In genomic region chr12:110532644-110533043, GRCh38 we compare ENCODE assay signal across 23 cellular contexts. TPM values are rescaled to one million over a fixed set of nuclear protein-coding genes. Genes with fewer than 3 reads are reported as not detected.
DNase-seq lines count a peak whose midpoint lies in the region; ATAC-seq and TF ChIP-seq lines count a peak whose summit lies in the region.
"Had no signal": no experiment of that assay in that cellular context is flagged by ENCODE, and none has a peak within 500 bp of the region (broad histone marks: within the 10 kb centered on the region; RNA-seq: fewer than 3 reads in every experiment).

No MANE protein-coding gene starts in this region.

- H3K9ac ChIP-seq in IMR-90 (ENCODE audit: low read depth, low read length) (no peak overlapping the region), OCI-LY3 (ENCODE audit: low read length) (no peak overlapping the region)
- H3K9ac ChIP-seq: GM23248 had no signal

- CTCF ChIA-PET in IMR-90 (lab: Yijun Ruan, JAX), result interaction anchor here (1.2 to 1.7 kb wide), 2 partner anchors 12 to 69 kb away, joined by 3 to 4 read pairs; no protein-coding TSS in a partner anchor

- BruUV-seq in IMR-90 (replicated peaks; lab: Mats Ljungman, UMichigan), result no TSS peak

- TF ChIP-seq POLR2A in IMR-90 (IDR thresholded peaks at IDR 0.05; ENCODE audit: low read depth, low read length) (no peak), gastrocnemius medialis (IDR thresholded peaks at IDR 0.05) (no peak)

- peak overlapping the region; percentile 65; the same call in 1 of the 2 replicates for H2AK5ac ChIP-seq in IMR-90 (ENCODE audit: low read depth, low read length)

- H4K91ac ChIP-seq in IMR-90 (ENCODE audit: insufficient read depth, low read depth, low read length), result no peak overlapping the region

- H3K4me2 ChIP-seq in IMR-90 (ENCODE audit: low read depth, low read length) (no peak overlapping the region), OCI-LY3 (ENCODE audit: low read length) (peak overlapping the region; percentile 65), hepatocyte (no peak overlapping the region)

- H4K8ac ChIP-seq in IMR-90 (ENCODE audit: low read depth in 2 of 2, low read length in 2 of 2), result no peak overlapping the region

- H3K4me1 ChIP-seq in IMR-90 (ENCODE audit: control insufficient read depth, insufficient read depth, low read length) (peaks cover 11% of the 10 kb centered on the region), OCI-LY3 (ENCODE audit: low read length) (peaks cover 32% of the 10 kb centered on the region), esophagus (ENCODE audit: control insufficient read depth in 2 of 2, insufficient read depth in 2 of 2, low read length in 1 of 2) (peaks cover 2 to 8% of the 10 kb centered on the region in 2 donors), gastrocnemius medialis (peaks cover 56 to 58% of the 10 kb centered on the region in 2 donors), hepatocyte (ENCODE audit: insufficient read depth) (peaks cover 16% of the 10 kb centered on the region)

- POLR2A ChIA-PET in IMR-90 (lab: Charles Lee; ENCODE audit: unreplicated experiment), result no interaction called here

- H4K20me1 ChIP-seq in IMR-90 (ENCODE audit: insufficient read depth, low read length), result peaks cover 8% of the 10 kb centered on the region; the same call in 1 of the 2 replicates
- peaks cover 55% of the 10 kb centered on the region for H4K20me1 ChIP-seq in OCI-LY3 (ENCODE audit: insufficient read depth, low read length)
- no peaks in the 10 kb centered on the region for H4K20me1 ChIP-seq in hepatocyte (ENCODE audit: insufficient read depth, poor library complexity, severe bottlenecking)

- no peak overlapping the region for H3K4me3 ChIP-seq in IMR-90 (ENCODE audit: insufficient read depth, low read depth, low read length)
- H3K4me3 ChIP-seq in OCI-LY3 (ENCODE audit: low read length), result peak overlapping the region; percentile 32; the same call in 1 of the 2 replicates
- no peak overlapping the region for H3K4me3 ChIP-seq in esophagus (ENCODE audit: low read depth in 1 of 2, low read length in 2 of 2)
- H3K4me3 ChIP-seq in gastrocnemius medialis, result no peak overlapping the region
- no peak overlapping the region for H3K4me3 ChIP-seq in hepatocyte
- H3K4me3 ChIP-seq: GM23248, heart left ventricle, upper lobe of right lung had no signal

- H3K79me2 ChIP-seq in OCI-LY3 (ENCODE audit: low read length), result peaks cover 16% of the 10 kb centered on the region
- H3K79me2 ChIP-seq in hepatocyte, result peaks cover 10% of the 10 kb centered on the region

- ATAC-seq in IMR-90 (ENCODE audit: low read depth) (no peak), gastrocnemius medialis (no peak), GM18870 (IDR thresholded peaks at IDR 0.05; ENCODE audit: unreplicated experiment) (no peak), GM18511 (IDR thresholded peaks at IDR 0.05; ENCODE audit: unreplicated experiment) (no peak)
- ATAC-seq: natural killer cell, upper lobe of right lung had no signal

- H2BK120ac ChIP-seq in IMR-90 (ENCODE audit: low read depth, low read length), result peak overlapping the region; percentile 40

- peak overlapping the region; percentile 83; the same call in 1 of the 2 replicates for H3K14ac ChIP-seq in IMR-90 (replicated peaks; ENCODE audit: low read depth, low read length)

- dilution Hi-C loops in IMR-90 (cut with HindIII; ENCODE audit: low sequenced_read_pairs, unreplicated experiment), result no loop called here

- no peak overlapping the region for H3K27ac ChIP-seq in IMR-90 (ENCODE audit: insufficient read depth, low read length)
- no peak overlapping the region for H3K27ac ChIP-seq in OCI-LY3 (ENCODE audit: low read length)
- peak overlapping the region; percentile 60 to 69 for H3K27ac ChIP-seq in esophagus (ENCODE audit: low read depth in 2 of 2, low read length in 1 of 2)
- peak overlapping the region in 3 of 4 donors; percentile 43 to 95 (median 89) for H3K27ac ChIP-seq in gastrocnemius medialis
- H3K27ac ChIP-seq in hepatocyte, result no peak overlapping the region
- H3K27ac ChIP-seq: brain microvascular endothelial cell, GM23248, upper lobe of right lung had no signal

- no peak overlapping the region for H4K5ac ChIP-seq in IMR-90 (ENCODE audit: low read depth, low read length)

- H3K9me1 ChIP-seq in IMR-90 (ENCODE audit: insufficient read depth, low read length), result peaks cover 9% of the 10 kb centered on the region

- no peaks in the 10 kb centered on the region for H3K9me2 ChIP-seq in hepatocyte (replicated peaks; ENCODE audit: insufficient read depth)

- H2BK5ac ChIP-seq in IMR-90 (ENCODE audit: low read depth, low read length, poor library complexity, severe bottlenecking), result no peak overlapping the region

- H3K18ac ChIP-seq in IMR-90 (ENCODE audit: low read depth, low read length), result peak overlapping the region; percentile 50; the same call in 1 of the 2 replicates

- H3K56ac ChIP-seq in IMR-90 (ENCODE audit: extremely low read depth, insufficient read depth, low read length), result no peak overlapping the region

- no peak overlapping the region for H2AK9ac ChIP-seq in IMR-90 (replicated peaks; ENCODE audit: low read depth, low read length, poor library complexity)

- no CpG with 5 or more reads among the region's 3 CpGs for WGBS in IMR-90 (ENCODE audit: extremely low coverage in 2 of 2, insufficient read length in 1 of 2), 2 experiments
- 68 to 72% methylated on average over 3 of the region's 3 CpGs for WGBS in esophagus, 2 donors
- 96% methylated on average over 3 of the region's 3 CpGs for WGBS in hepatocyte (ENCODE audit: low lambda C conversion rate, missing lambda C conversion rate)

- peak overlapping the region; percentile 38; the same call in 1 of the 2 replicates for H2BK20ac ChIP-seq in IMR-90 (ENCODE audit: low read depth, low read length)

- no peak for TF ChIP-seq RAD21 in IMR-90 (IDR thresholded peaks at IDR 0.05; ENCODE audit: low read length)

- in situ Hi-C loops in IMR-90 (cut with MboI; ENCODE audit: low sequenced_read_pairs), result no loop called here
- in situ Hi-C loops in gastrocnemius medialis (cut with MboI; ENCODE audit: low sequenced_read_pairs in 4 of 4), result no loop called here

- H3K4ac ChIP-seq in IMR-90 (ENCODE audit: low read depth, low read length), result peak overlapping the region; percentile 52; the same call in 1 of the 2 replicates

- peaks cover 24 to 30% of the 10 kb centered on the region in 2 experiments for H3K79me1 ChIP-seq in IMR-90 (ENCODE audit: low read depth in 1 of 2, low read length in 2 of 2)

- no peaks in the 10 kb centered on the region for H3K27me3 ChIP-seq in IMR-90 (ENCODE audit: control insufficient read depth, insufficient read depth, low read length)
- no peaks in the 10 kb centered on the region for H3K27me3 ChIP-seq in OCI-LY3 (ENCODE audit: low read depth, low read length)
- H3K27me3 ChIP-seq in esophagus (ENCODE audit: control insufficient read depth in 1 of 2, insufficient read depth in 2 of 2, low read length in 2 of 2), result no peaks in the 10 kb centered on the region
- H3K27me3 ChIP-seq in gastrocnemius medialis, result no peaks in the 10 kb centered on the region
- H3K27me3 ChIP-seq in hepatocyte, result no peaks in the 10 kb centered on the region
- H3K27me3 ChIP-seq: brain microvascular endothelial cell, heart left ventricle, upper lobe of right lung had no signal

- no peak overlapping the region for H2AFZ ChIP-seq in IMR-90 (replicated peaks; ENCODE audit: low read length, poor library complexity)
- no peak overlapping the region for H2AFZ ChIP-seq in OCI-LY3 (ENCODE audit: low read depth, low read length)
- no peak overlapping the region for H2AFZ ChIP-seq in hepatocyte
- H2AFZ ChIP-seq: GM23248 had no signal

- H3K36me3 ChIP-seq in IMR-90 (ENCODE audit: control insufficient read depth, insufficient read depth, low read length), result peaks cover 11% of the 10 kb centered on the region
- H3K36me3 ChIP-seq in OCI-LY3 (replicated peaks; ENCODE audit: low read depth, low read length), result peaks cover 55% of the 10 kb centered on the region
- peaks cover 2 to 7% of the 10 kb centered on the region in 2 donors for H3K36me3 ChIP-seq in esophagus (ENCODE audit: control insufficient read depth in 2 of 2, insufficient read depth in 2 of 2, low read length in 1 of 2)
- peaks cover 0 to 49% of the 10 kb centered on the region in 2 donors for H3K36me3 ChIP-seq in gastrocnemius medialis
- no peaks in the 10 kb centered on the region for H3K36me3 ChIP-seq in hepatocyte (replicated peaks; ENCODE audit: insufficient read depth, low read depth)

- H2BK15ac ChIP-seq in IMR-90 (ENCODE audit: low read depth, low read length), result no peak overlapping the region

- H3K23ac ChIP-seq in IMR-90 (ENCODE audit: low read depth, low read length), result peak overlapping the region; percentile 67; the same call in 1 of the 2 replicates

- DNase-seq in IMR-90 (no peak), gastrocnemius medialis (no peak), hepatocyte (ENCODE audit: low spot score) (no peak)
- DNase-seq in activated CD4-positive, alpha-beta T cell treated with anti-CD3 and anti-CD28 coated beads, Interleukin-2, amount 50 U/mL, for 48 hours, result no peak
- DNase-seq: amygdala, brain microvascular endothelial cell, C1 segment of cervical spinal cord, DMS153, GM23248, heart left ventricle, midbrain, natural killer cell, NCI-H1417, NCI-H2029, NCI-H526, SHP77 treated with DMSO at 0.1 percent for 48 hours, SW 1271, T-helper 9 cell, upper lobe of right lung had no signal

- no peaks in the 10 kb centered on the region for H3K9me3 ChIP-seq in IMR-90 (ENCODE audit: control insufficient read depth, insufficient read depth, low read length)
- no peaks in the 10 kb centered on the region for H3K9me3 ChIP-seq in OCI-LY3 (ENCODE audit: insufficient read depth, low read length)
- no peaks in the 10 kb centered on the region for H3K9me3 ChIP-seq in esophagus (ENCODE audit: control insufficient read depth in 2 of 2, insufficient read depth in 1 of 2, low read depth in 1 of 2, low read length in 1 of 2)
- H3K9me3 ChIP-seq in gastrocnemius medialis, result no peaks in the 10 kb centered on the region
- no peaks in the 10 kb centered on the region for H3K9me3 ChIP-seq in hepatocyte (ENCODE audit: low read depth)
- H3K9me3 ChIP-seq: heart left ventricle, upper lobe of right lung had no signal

- TF ChIP-seq CTCF in IMR-90 (conservative IDR thresholded peaks at IDR 0.05; ENCODE audit: low read depth, low read length) (no peak), OCI-LY3 (IDR thresholded peaks at IDR 0.05; ENCODE audit: low read depth, low read length) (no peak), gastrocnemius medialis (IDR thresholded peaks at IDR 0.05 in 4 of 5, conservative IDR thresholded peaks at IDR 0.05 in 1 of 5) (no peak), hepatocyte (IDR thresholded peaks at IDR 0.05; ENCODE audit: poor library complexity) (no peak)

- intact Hi-C loops in IMR-90 (cut with micrococcal nuclease) (no loop called here), gastrocnemius medialis (cut with DNase I; ENCODE audit: low total_unique reads) (loop anchor here (2.0 kb wide), 1 partner anchor 20 kb away; no protein-coding TSS in a partner anchor)

RNA-seq across cellular contexts. Expression of gene RAD9B, which starts 30.5 kb away (rescaled TPM):
- total RNA-seq in IMR-90 (2012; rRNA removed), result 0.18 and 0.56 TPM in 2 replicates
- polyA plus RNA-seq in IMR-90 (2012; rRNA removed), result 0.09 TPM in 2 replicates
- 0.03 and 0.05 TPM in 2 replicates for polyA plus RNA-seq in IMR-90 (2012; cell fraction: cytosol; rRNA removed)
- 0.14 and 0.18 TPM in 2 replicates for polyA plus RNA-seq in IMR-90 (2012; cell fraction: nucleus; rRNA removed; ENCODE audit: low replicate concordance)
- under 1 TPM; 0.20 to 0.28 TPM for polyA plus RNA-seq in esophagus
- 1 to 10 TPM in 1 of 4 donors, under 1 TPM in 3; 0.12 to 2.0 (median 0.62) TPM for total RNA-seq in gastrocnemius medialis
- total RNA-seq in hepatocyte, result 0.23 and 0.24 TPM in 2 replicates
- 0.13 and 0.61 TPM in 2 replicates for polyA plus RNA-seq in hepatocyte

RNA-seq across cellular contexts. Expression of gene VPS29, which starts 30.7 kb away (rescaled TPM):
- 102 and 150 TPM in 2 replicates for total RNA-seq in IMR-90 (2012; rRNA removed)
- polyA plus RNA-seq in IMR-90 (2012; rRNA removed), result 116 and 122 TPM in 2 replicates
- polyA plus RNA-seq in IMR-90 (2012; cell fraction: cytosol; rRNA removed), result 34.1 and 39.8 TPM in 2 replicates
- polyA plus RNA-seq in IMR-90 (2012; cell fraction: nucleus; rRNA removed; ENCODE audit: low replicate concordance), result 19.2 and 229 TPM in 2 replicates
- 100 to 1,000 TPM; 161 to 188 TPM for polyA plus RNA-seq in esophagus
- 100 to 1,000 TPM in 2 of 4 donors, 10 to 100 TPM in 2; 76.4 to 145 (median 92.9) TPM for total RNA-seq in gastrocnemius medialis
- 102 and 110 TPM in 2 replicates for total RNA-seq in hepatocyte
- polyA plus RNA-seq in hepatocyte, result 176 and 177 TPM in 2 replicates

RNA-seq across cellular contexts. Expression of gene PPTC7, which starts 50.5 kb away (rescaled TPM):
- total RNA-seq in IMR-90 (2012; rRNA removed) (4.1 and 4.7 TPM in 2 replicates), gastrocnemius medialis (10 to 100 TPM; 27.6 to 85.8 (median 58.4) TPM), hepatocyte (11.8 and 17.1 TPM in 2 replicates)
- polyA plus RNA-seq in IMR-90 (2012; rRNA removed) (5.9 and 6.8 TPM in 2 replicates), esophagus (1 to 10 TPM; 4.7 to 9.4 TPM), hepatocyte (8.1 and 8.6 TPM in 2 replicates)
- 1.7 and 1.9 TPM in 2 replicates for polyA plus RNA-seq in IMR-90 (2012; cell fraction: cytosol; rRNA removed)
- polyA plus RNA-seq in IMR-90 (2012; cell fraction: nucleus; rRNA removed; ENCODE audit: low replicate concordance), result 1.8 and 7.3 TPM in 2 replicates

Comparison
In these comparisons a context has a peak if more than half of its experiments do, and no peak if none do; other contexts are left out.
1. H3K27ac ChIP-seq: peak in esophagus (2 of 2) and gastrocnemius medialis (3 of 4); none in IMR-90 (single experiment), OCI-LY3 (single experiment) and hepatocyte (single experiment).